Comparison of ENCODE assay signal across 10 cellular contexts in the genomic region with DNA sequence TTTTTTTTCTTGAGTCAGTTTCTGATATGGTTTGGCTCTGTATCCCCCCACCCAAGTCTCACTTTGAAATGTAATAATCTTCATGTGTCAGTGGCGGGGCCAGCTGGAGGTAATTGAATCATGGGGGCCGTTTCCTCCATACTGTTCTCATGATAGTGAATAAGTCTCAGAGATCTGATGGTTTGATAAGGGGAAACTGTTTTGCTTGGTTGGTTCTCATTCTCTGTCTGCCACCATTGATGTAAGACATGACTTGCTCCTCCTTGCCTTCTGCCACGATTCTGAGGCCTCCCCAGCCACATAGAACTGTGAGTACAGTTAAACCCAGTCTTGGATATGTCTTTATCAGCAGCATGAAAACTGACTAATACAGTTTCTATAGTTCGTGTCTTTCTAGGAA. TPM values are rescaled to one million over a fixed set of nuclear protein-coding genes. Genes with fewer than 3 reads are reported as not detected.
DNase-seq lines count a peak whose midpoint lies in the region; ATAC-seq and TF ChIP-seq lines count a peak whose summit lies in the region.
"Had no signal": no experiment of that assay in that cellular context is flagged by ENCODE, and none has a peak within 500 bp of the region (broad histone marks: within the 10 kb centered on the region; RNA-seq: fewer than 3 reads in every experiment).

No MANE protein-coding gene starts in this region.

- no peak for ATAC-seq in HG02840 (IDR thresholded peaks at IDR 0.05; ENCODE audit: low FRiP score, unreplicated experiment)

- no peak overlapping the region for H3K4me3 ChIP-seq in breast epithelium
- no peak overlapping the region for H3K4me3 ChIP-seq in mesodermal cell (ENCODE audit: extremely low read depth, insufficient read depth, low read length, poor library complexity, severe bottlenecking)

- no peak for TF ChIP-seq CTCF in MCF 10A (IDR thresholded peaks at IDR 0.05; ENCODE audit: unreplicated experiment)
- no peak for TF ChIP-seq CTCF in breast epithelium (IDR thresholded peaks at IDR 0.05)

- H3K4me1 Mint-ChIP-seq in MCF 10A (ENCODE audit: insufficient read depth, unreplicated experiment) = peaks cover 60% of the 10 kb centered on the region

- intact Hi-C loops in MCF 10A (cut with micrococcal nuclease) (no loop called here), breast epithelium (cut with DNase I; ENCODE audit: low total_unique reads) (no loop called here)

- BruUV-seq in MCF 10A (replicated peaks; lab: Mats Ljungman, UMichigan) = no TSS peak

- POLR2A ChIA-PET in MCF 10A (lab: Yijun Ruan, JAX) = no interaction called here

- H3K9me3 Mint-ChIP-seq in MCF 10A (ENCODE audit: unreplicated experiment) = no peaks in the 10 kb centered on the region

- H3K9me3 ChIP-seq in breast epithelium (no peaks in the 10 kb centered on the region), mesodermal cell (ENCODE audit: control insufficient read depth, low read length) (no peaks in the 10 kb centered on the region)

- no peaks in the 10 kb centered on the region for H3K27me3 Mint-ChIP-seq in MCF 10A (ENCODE audit: insufficient read depth, unreplicated experiment)
- H3K27me3 Mint-ChIP-seq: brain had no signal

- no peak overlapping the region for H3K27ac ChIP-seq in breast epithelium
- H3K27ac ChIP-seq in mesodermal cell (ENCODE audit: low read depth, low read length, severe bottlenecking) = peak overlapping the region; percentile 29

- DNase-seq in MCF 10A (ENCODE audit: unreplicated experiment) (no peak), breast epithelium (ENCODE audit: low spot score in 2 of 2) (no peak), D341Med (ENCODE audit: low spot score) (no peak), NCI-H526 treated with DMSO at 0.1 percent for 48 hours (lab: John Stamatoyannopoulos, UW) (no peak), NCI-H446 (lab: John Stamatoyannopoulos, UW) (no peak)
- DNase-seq in activated CD8-positive, alpha-beta memory T cell treated with anti-CD3 and anti-CD28 coated beads, Interleukin-2, amount 50 U/mL, for 24 hours (ENCODE audit: extremely low read depth) = peak; percentile 60
- DNase-seq: NCI-H748 treated with DMSO at 0.1 percent for 48 hours had no signal

- CTCF ChIA-PET in MCF 10A (lab: Yijun Ruan, JAX) = interaction anchor here (0.7 to 1.1 kb wide), 3 partner anchors 21 to 150 kb away, joined by 3 to 4 read pairs (median 3); no protein-coding TSS in a partner anchor

- no peaks in the 10 kb centered on the region for H3K36me3 ChIP-seq in breast epithelium
- peaks cover 3% of the 10 kb centered on the region for H3K36me3 ChIP-seq in mesodermal cell (ENCODE audit: control insufficient read depth, insufficient read depth, low read length)

- 89 to 100% methylated on average over 1 of the region's 4 CpGs for WGBS in mesodermal cell (ENCODE audit: insufficient coverage in 2 of 2), 2 experiments

- H3K27ac Mint-ChIP-seq in MCF 10A (ENCODE audit: low read depth, unreplicated experiment) = peak overlapping the region; percentile 59

- H3K4me3 Mint-ChIP-seq in MCF 10A (ENCODE audit: unreplicated experiment) = no peak overlapping the region
- H3K4me3 Mint-ChIP-seq: brain had no signal

- no peak for TF ChIP-seq POLR2A in breast epithelium (IDR thresholded peaks at IDR 0.05)

- no peaks in the 10 kb centered on the region for H3K4me1 ChIP-seq in breast epithelium
- H3K4me1 ChIP-seq in mesodermal cell (ENCODE audit: control insufficient read depth, insufficient read depth, low read length, poor library complexity, severe bottlenecking) = peaks cover 12% of the 10 kb centered on the region

- H3K27me3 ChIP-seq in breast epithelium = no peaks in the 10 kb centered on the region

- H3K36me3 Mint-ChIP-seq in MCF 10A (ENCODE audit: insufficient read depth, unreplicated experiment) = peaks cover 7% of the 10 kb centered on the region

RNA-seq across cellular contexts. Expression of a gene that starts 42.9 kb away (rescaled TPM):
- total RNA-seq in MCF 10A (2022) (123 and 139 TPM in 2 replicates), breast epithelium (100 to 1,000 TPM; 173 to 192 (median 176) TPM)
- polyA plus RNA-seq in mesodermal cell (2013, experiment 1 of 2) = 95.2 TPM
- polyA plus RNA-seq in mesodermal cell (2013, experiment 2 of 2) = 88.1 TPM
